17 cellular contexts compared by ENCODE assay signal in the genomic region with DNA sequence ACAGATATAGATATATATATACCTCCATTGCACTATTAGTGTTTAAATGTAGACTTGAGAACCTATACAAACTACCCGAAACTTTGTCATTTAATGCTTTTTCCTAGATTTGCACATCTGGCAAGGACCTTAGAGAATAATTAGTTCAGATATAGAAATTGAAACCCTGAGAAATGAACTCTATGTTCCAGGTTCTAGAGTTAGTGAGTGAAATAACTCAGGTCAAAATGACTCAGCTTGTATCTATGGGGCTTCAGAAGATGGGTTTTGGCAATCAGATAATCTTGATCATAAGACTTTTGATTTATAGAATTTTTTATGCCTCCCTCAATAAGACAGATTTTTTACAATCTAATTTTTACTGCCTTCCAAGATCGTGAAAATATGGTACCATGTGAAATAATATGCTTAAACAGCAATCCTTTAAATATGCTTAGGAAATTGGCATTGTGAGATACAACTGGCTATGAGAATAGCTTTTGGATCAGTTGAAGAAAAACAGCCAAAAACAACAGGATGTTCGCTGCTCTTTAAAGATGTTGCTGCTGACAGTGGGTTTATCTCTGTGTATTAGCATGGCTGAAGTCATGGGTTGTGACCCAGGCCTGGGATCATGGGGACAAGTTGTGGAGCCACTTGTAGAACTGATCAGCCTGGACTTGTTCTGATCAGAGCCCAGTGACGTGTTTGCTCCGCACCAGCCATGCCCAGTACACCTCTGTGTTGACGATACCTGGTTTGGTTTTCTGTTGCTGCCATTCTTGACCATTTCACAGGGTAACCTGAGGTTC.
A peak's percentile ranks its signal among the peaks of the same experiment; 100 is the strongest.
DNase-seq lines count a peak whose midpoint lies in the region; ATAC-seq and TF ChIP-seq lines count a peak whose summit lies in the region.
"Had no signal": no experiment of that assay in that cellular context is flagged by ENCODE, and none has a peak within 500 bp of the region (broad histone marks: within the 10 kb centered on the region; RNA-seq: fewer than 3 reads in every experiment).

No MANE protein-coding gene starts in this region.

- peak overlapping the region; percentile 59 for H3K27ac ChIP-seq in DND-41 (ENCODE audit: low read length)
- no peak overlapping the region for H3K27ac ChIP-seq in GM23338 (ENCODE audit: low read depth)
- peak overlapping the region; percentile 21 to 65 for H3K27ac ChIP-seq in prostate gland
- H3K27ac ChIP-seq: VCaP had no signal

- H3K4me1 ChIP-seq in DND-41 (ENCODE audit: insufficient read depth, low read length), result peaks cover 25% of the 10 kb centered on the region
- H3K4me1 ChIP-seq in GM23338 (ENCODE audit: insufficient read depth), result no peaks in the 10 kb centered on the region
- H3K4me1 ChIP-seq in prostate gland (replicated peaks), result peaks cover 9% of the 10 kb centered on the region

- H3K36me3 ChIP-seq in DND-41 (ENCODE audit: insufficient read depth, low read length), result peaks cover 58% of the 10 kb centered on the region
- peaks cover 22% of the 10 kb centered on the region for H3K36me3 ChIP-seq in GM23338 (ENCODE audit: insufficient read depth)
- no peaks in the 10 kb centered on the region for H3K36me3 ChIP-seq in prostate gland

- H3K79me2 ChIP-seq in DND-41 (ENCODE audit: insufficient read depth, low read length), result no peaks in the 10 kb centered on the region
- H3K79me2 ChIP-seq in GM23338 (replicated peaks; ENCODE audit: insufficient read depth), result no peaks in the 10 kb centered on the region

- no peak overlapping the region for H3K4me3 Mint-ChIP-seq in GM23338
- H3K4me3 Mint-ChIP-seq: activated naive CD8-positive, alpha-beta T cell treated with anti-CD3 and anti-CD28 coated beads for 36 hours; central memory CD8-positive, alpha-beta T cell; naive thymus-derived CD4-positive, alpha-beta T cell had no signal

- no peaks in the 10 kb centered on the region for H3K27me3 ChIP-seq in DND-41 (ENCODE audit: insufficient read depth, low read length, poor library complexity)
- no peaks in the 10 kb centered on the region for H3K27me3 ChIP-seq in GM23338 (ENCODE audit: insufficient read depth)
- no peaks in the 10 kb centered on the region for H3K27me3 ChIP-seq in prostate gland (replicated peaks; ENCODE audit: insufficient read depth)
- H3K27me3 ChIP-seq: stomach had no signal

- H3K9ac ChIP-seq in DND-41 (ENCODE audit: low read depth, low read length), result no peak overlapping the region

- H4K20me1 ChIP-seq in DND-41 (ENCODE audit: insufficient read depth, low read length) (no peaks in the 10 kb centered on the region), GM23338 (replicated peaks; ENCODE audit: insufficient read depth) (no peaks in the 10 kb centered on the region)

- no peaks in the 10 kb centered on the region for H3K4me1 Mint-ChIP-seq in GM23338
- H3K4me1 Mint-ChIP-seq: activated naive CD8-positive, alpha-beta T cell treated with anti-CD3 and anti-CD28 coated beads for 36 hours had no signal

- no peak for TF ChIP-seq CTCF in DND-41 (IDR thresholded peaks at IDR 0.05; ENCODE audit: borderline replicate concordance, extremely low read depth, low read length, poor library complexity, severe bottlenecking)
- TF ChIP-seq CTCF in GM23338 (conservative IDR thresholded peaks at IDR 0.05; ENCODE audit: low read depth in 2 of 2), result no peak
- no peak for TF ChIP-seq CTCF in fibroblast of mammary gland (conservative IDR thresholded peaks at IDR 0.05; ENCODE audit: control insufficient read depth, insufficient read depth, low read depth, low read length)
- no peak for TF ChIP-seq CTCF in prostate gland (IDR thresholded peaks at IDR 0.05)

- 0 out of 2 replicates have a peak overlapping the region, but pooled peaks have one; percentile 39 for H3K27ac Mint-ChIP-seq in GM23338
- H3K27ac Mint-ChIP-seq: activated naive CD8-positive, alpha-beta T cell treated with anti-CD3 and anti-CD28 coated beads for 36 hours; naive thymus-derived CD4-positive, alpha-beta T cell had no signal

- H3K9me3 Mint-ChIP-seq in GM23338, result peaks cover 11% of the 10 kb centered on the region; the same call in 2 of the 3 replicates
- H3K9me3 Mint-ChIP-seq: central memory CD8-positive, alpha-beta T cell had no signal

- no peak overlapping the region for H2AFZ ChIP-seq in DND-41 (ENCODE audit: low read depth, low read length)
- H2AFZ ChIP-seq in GM23338, result no peak overlapping the region

- no peak overlapping the region for H3K4me3 ChIP-seq in DND-41 (ENCODE audit: low read depth in 1 of 2, low read length in 2 of 2)
- no peak overlapping the region for H3K4me3 ChIP-seq in GM23338
- H3K4me3 ChIP-seq in fibroblast of mammary gland (ENCODE audit: control insufficient read depth, low read depth, low read length), result no peak overlapping the region
- no peak overlapping the region for H3K4me3 ChIP-seq in prostate gland
- H3K4me3 ChIP-seq: stomach had no signal

- H3K27me3 Mint-ChIP-seq in GM23338 (ENCODE audit: insufficient read depth, low read depth, poor library complexity), result no peaks in the 10 kb centered on the region
- H3K27me3 Mint-ChIP-seq: activated naive CD8-positive, alpha-beta T cell treated with anti-CD3 and anti-CD28 coated beads for 36 hours; central memory CD8-positive, alpha-beta T cell; naive thymus-derived CD4-positive, alpha-beta T cell had no signal

- TF ChIP-seq POLR2A in prostate gland (IDR thresholded peaks at IDR 0.05), result no peak

- no peak overlapping the region for H3K4me2 ChIP-seq in DND-41 (ENCODE audit: insufficient read depth, low read length)
- no peak overlapping the region for H3K4me2 ChIP-seq in GM23338

- intact Hi-C loops in prostate gland (cut with DNase I), result loop anchor here (10.0 kb wide), 1 partner anchor 50 kb away; no protein-coding TSS in a partner anchor

- no peaks in the 10 kb centered on the region for H3K9me2 ChIP-seq in GM23338 (ENCODE audit: insufficient read depth)

- DNase-seq in DND-41 (no peak), GM23338 (ENCODE audit: low spot score) (no peak), fibroblast of mammary gland (ENCODE audit: low read depth) (peak; percentile 29), prostate gland (ENCODE audit: low spot score) (no peak), NCI-H1694 treated with DMSO at 0.1 percent for 48 hours (lab: John Stamatoyannopoulos, UW) (no peak), COLO668 (lab: John Stamatoyannopoulos, UW; ENCODE audit: unreplicated experiment) (no peak), NCI-H2227 treated with DMSO at 0.1 percent for 48 hours (lab: John Stamatoyannopoulos, UW) (no peak)
- DNase-seq: activated naive CD8-positive, alpha-beta T cell treated with anti-CD3 and anti-CD28 coated beads for 36 hours; DMS 273 treated with DMSO at 0.1 percent for 48 hours; left colon; naive thymus-derived CD4-positive, alpha-beta T cell; NCI-H1105; NCI-H345; stomach had no signal

- H3K36me3 Mint-ChIP-seq in GM23338 (ENCODE audit: low read depth), result peaks cover 49% of the 10 kb centered on the region

- peaks cover 7% of the 10 kb centered on the region for H3K9me3 ChIP-seq in DND-41 (ENCODE audit: insufficient read depth, low read length, severe bottlenecking)
- no peaks in the 10 kb centered on the region for H3K9me3 ChIP-seq in prostate gland
- H3K9me3 ChIP-seq: stomach had no signal

- WGBS in prostate gland, result 65% methylated on average over 6 of the region's 6 CpGs

- no peaks in the 10 kb centered on the region for H3F3A ChIP-seq in GM23338 (replicated peaks; ENCODE audit: low read depth)

- ATAC-seq in DND-41 (ENCODE audit: insufficient read depth, low read depth) (no peak), GM23338 (no peak), GM18502 (IDR thresholded peaks at IDR 0.05; ENCODE audit: poor library complexity, unreplicated experiment) (no peak)
- ATAC-seq: left colon; naive thymus-derived CD4-positive, alpha-beta T cell had no signal

TF ChIP-seq in GM23338, 12 proteins besides CTCF, POLR2A, EP300 and RAD21:
- TF ChIP-seq, protein P1, sequence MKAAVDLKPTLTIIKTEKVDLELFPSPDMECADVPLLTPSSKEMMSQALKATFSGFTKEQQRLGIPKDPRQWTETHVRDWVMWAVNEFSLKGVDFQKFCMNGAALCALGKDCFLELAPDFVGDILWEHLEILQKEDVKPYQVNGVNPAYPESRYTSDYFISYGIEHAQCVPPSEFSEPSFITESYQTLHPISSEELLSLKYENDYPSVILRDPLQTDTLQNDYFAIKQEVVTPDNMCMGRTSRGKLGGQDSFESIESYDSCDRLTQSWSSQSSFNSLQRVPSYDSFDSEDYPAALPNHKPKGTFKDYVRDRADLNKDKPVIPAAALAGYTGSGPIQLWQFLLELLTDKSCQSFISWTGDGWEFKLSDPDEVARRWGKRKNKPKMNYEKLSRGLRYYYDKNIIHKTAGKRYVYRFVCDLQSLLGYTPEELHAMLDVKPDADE (IDR thresholded peaks at IDR 0.05), result no peak
- TF ChIP-seq, protein P2, sequence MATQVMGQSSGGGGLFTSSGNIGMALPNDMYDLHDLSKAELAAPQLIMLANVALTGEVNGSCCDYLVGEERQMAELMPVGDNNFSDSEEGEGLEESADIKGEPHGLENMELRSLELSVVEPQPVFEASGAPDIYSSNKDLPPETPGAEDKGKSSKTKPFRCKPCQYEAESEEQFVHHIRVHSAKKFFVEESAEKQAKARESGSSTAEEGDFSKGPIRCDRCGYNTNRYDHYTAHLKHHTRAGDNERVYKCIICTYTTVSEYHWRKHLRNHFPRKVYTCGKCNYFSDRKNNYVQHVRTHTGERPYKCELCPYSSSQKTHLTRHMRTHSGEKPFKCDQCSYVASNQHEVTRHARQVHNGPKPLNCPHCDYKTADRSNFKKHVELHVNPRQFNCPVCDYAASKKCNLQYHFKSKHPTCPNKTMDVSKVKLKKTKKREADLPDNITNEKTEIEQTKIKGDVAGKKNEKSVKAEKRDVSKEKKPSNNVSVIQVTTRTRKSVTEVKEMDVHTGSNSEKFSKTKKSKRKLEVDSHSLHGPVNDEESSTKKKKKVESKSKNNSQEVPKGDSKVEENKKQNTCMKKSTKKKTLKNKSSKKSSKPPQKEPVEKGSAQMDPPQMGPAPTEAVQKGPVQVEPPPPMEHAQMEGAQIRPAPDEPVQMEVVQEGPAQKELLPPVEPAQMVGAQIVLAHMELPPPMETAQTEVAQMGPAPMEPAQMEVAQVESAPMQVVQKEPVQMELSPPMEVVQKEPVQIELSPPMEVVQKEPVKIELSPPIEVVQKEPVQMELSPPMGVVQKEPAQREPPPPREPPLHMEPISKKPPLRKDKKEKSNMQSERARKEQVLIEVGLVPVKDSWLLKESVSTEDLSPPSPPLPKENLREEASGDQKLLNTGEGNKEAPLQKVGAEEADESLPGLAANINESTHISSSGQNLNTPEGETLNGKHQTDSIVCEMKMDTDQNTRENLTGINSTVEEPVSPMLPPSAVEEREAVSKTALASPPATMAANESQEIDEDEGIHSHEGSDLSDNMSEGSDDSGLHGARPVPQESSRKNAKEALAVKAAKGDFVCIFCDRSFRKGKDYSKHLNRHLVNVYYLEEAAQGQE (IDR thresholded peaks at IDR 0.05; ENCODE audit: unreplicated experiment), result no peak
